8 cellular contexts compared by ENCODE assay signal in genomic region chr2:156334496-156335478, GRCh38. TPM values are rescaled to one million over a fixed set of nuclear protein-coding genes. Genes with fewer than 3 reads are reported as not detected.
DNase-seq lines count a peak whose midpoint lies in the region; ATAC-seq and TF ChIP-seq lines count a peak whose summit lies in the region.

No MANE protein-coding gene starts in this region.

- peak overlapping the region; percentile 59 to 98 (median 88) for H3K4me3 ChIP-seq in dorsolateral prefrontal cortex
- peak overlapping the region; percentile 87 for H3K4me3 ChIP-seq in lower lobe of right lung

- no peaks in the 10 kb centered on the region for H3K9me3 ChIP-seq in lower lobe of right lung

- peaks cover 51% of the 10 kb centered on the region for H3K4me1 Mint-ChIP-seq in activated CD4-positive, alpha-beta memory T cell treated with anti-CD3 and anti-CD28 coated beads for 36 hours (ENCODE audit: low read depth)

- peak; percentile 18 for ATAC-seq in HG03108 (IDR thresholded peaks at IDR 0.05; ENCODE audit: unreplicated experiment)
- ATAC-seq in lower lobe of right lung: peak; percentile 85 to 88

- H3K27ac Mint-ChIP-seq in activated CD4-positive, alpha-beta memory T cell treated with anti-CD3 and anti-CD28 coated beads for 36 hours: peak overlapping the region; percentile 97

- TF ChIP-seq CTCF in dorsolateral prefrontal cortex (IDR thresholded peaks at IDR 0.05 in 54 of 56, conservative IDR thresholded peaks at IDR 0.05 in 2 of 56; ENCODE audit: low read depth in 1 of 56, partially characterized antibody in 56 of 56) (peak in 48 of 56 donors; percentile 9 to 70 (median 39)), lower lobe of right lung (IDR thresholded peaks at IDR 0.05) (peak; percentile 15)

- CTCF ChIA-PET in activated CD4-positive, alpha-beta memory T cell treated with anti-CD3 and anti-CD28 coated beads for 36 hours (lab: Charles Lee): interaction anchor here (0.7 to 5.5 kb wide), 23 partner anchors 9 to 957 kb away, joined by 3 to 62 read pairs (median 4); no protein-coding TSS in a partner anchor

- POLR2A ChIA-PET in activated CD4-positive, alpha-beta memory T cell treated with anti-CD3 and anti-CD28 coated beads for 36 hours (lab: Charles Lee): interaction anchor here (1.3 to 4.2 kb wide), 6 partner anchors 8 to 102 kb away, joined by 3 to 39 read pairs (median 10); no protein-coding TSS in a partner anchor

- no peaks in the 10 kb centered on the region for H3K9me3 Mint-ChIP-seq in activated CD4-positive, alpha-beta memory T cell treated with anti-CD3 and anti-CD28 coated beads for 36 hours

- H3K36me3 ChIP-seq in lower lobe of right lung: no peaks in the 10 kb centered on the region

- intact Hi-C loops in activated CD4-positive, alpha-beta memory T cell treated with anti-CD3 and anti-CD28 coated beads for 36 hours (cut with micrococcal nuclease): loop anchor here (1.0 to 5.0 kb wide), 5 partner anchors 66 to 1130 kb away; no protein-coding TSS in a partner anchor
- intact Hi-C loops in dorsolateral prefrontal cortex (cut with DNase I): loop anchor here (1.0 to 10.0 kb wide), 8 partner anchors 8 to 960 kb away; partner anchors contain the start of gene GPD2 (in 1 of the 2)
- intact Hi-C loops in lower lobe of right lung (cut with DNase I): no loop called here

- H3K27ac ChIP-seq in dorsolateral prefrontal cortex (peak overlapping the region; percentile 89 to 100 (median 99)), lower lobe of right lung (peak overlapping the region; percentile 99)

- H3K4me1 ChIP-seq in lower lobe of right lung: peaks cover 40% of the 10 kb centered on the region

- H3K27me3 Mint-ChIP-seq in activated CD4-positive, alpha-beta memory T cell treated with anti-CD3 and anti-CD28 coated beads for 36 hours: no peaks in the 10 kb centered on the region

- DNase-seq in NCI-H510A treated with DMSO at 0.1 percent for 48 hours (lab: John Stamatoyannopoulos, UW) (peak; percentile 34), NCI-H510A (lab: John Stamatoyannopoulos, UW) (no peak), NCI-H526 (lab: John Stamatoyannopoulos, UW) (peak; percentile 58 to 85), dorsolateral prefrontal cortex (peak; percentile 73 to 94 (median 84)), lower lobe of right lung (peak; percentile 92)
- DNase-seq in activated CD4-positive, alpha-beta memory T cell treated with anti-CD3 and anti-CD28 coated beads for 36 hours: peak; percentile 90
- peak; percentile 65 to 73 (median 72) for DNase-seq in stimulated activated CD4-positive, alpha-beta T cell treated with anti-CD3 and anti-CD28 coated beads, TNF-alpha, amount 100 ng/mL, for 1 hour (ENCODE audit: low read depth in 3 of 3, low spot score in 1 of 3)

- peaks cover 8% of the 10 kb centered on the region for H3K36me3 Mint-ChIP-seq in activated CD4-positive, alpha-beta memory T cell treated with anti-CD3 and anti-CD28 coated beads for 36 hours

- no peaks in the 10 kb centered on the region for H3K27me3 ChIP-seq in dorsolateral prefrontal cortex
- H3K27me3 ChIP-seq in lower lobe of right lung (ENCODE audit: low read depth): peaks cover 2% of the 10 kb centered on the region

- peak overlapping the region; percentile 94 for H3K4me3 Mint-ChIP-seq in activated CD4-positive, alpha-beta memory T cell treated with anti-CD3 and anti-CD28 coated beads for 36 hours

RNA-seq across cellular contexts. Expression of gene NR4A2, which starts 2.3 kb away (rescaled TPM):
- 10 to 100 TPM in 1 of 2 experiments, 1 to 10 TPM in 1; 9.3 to 10.0 TPM for total RNA-seq in activated CD4-positive, alpha-beta memory T cell treated with anti-CD3 and anti-CD28 coated beads for 36 hours
- total RNA-seq in dorsolateral prefrontal cortex (10 to 100 TPM in 72 of 120 experiments, 1 to 10 TPM in 48; 2.4 to 40.3 (median 11.4) TPM), lower lobe of right lung (4.0 TPM)
